ENCODE assay signal across 28 cellular contexts in genomic region chr1:202923533-202923932, GRCh38. TPM values are rescaled to one million over a fixed set of nuclear protein-coding genes. Genes with fewer than 3 reads are reported as not detected.
DNase-seq lines count a peak whose midpoint lies in the region; ATAC-seq and TF ChIP-seq lines count a peak whose summit lies in the region.
"Had no signal": no experiment of that assay in that cellular context is flagged by ENCODE, and none has a peak within 500 bp of the region (broad histone marks: within the 10 kb centered on the region; RNA-seq: fewer than 3 reads in every experiment).

No MANE protein-coding gene starts in this region.

- H4K20me1 ChIP-seq in BLaER1 (no peaks in the 10 kb centered on the region), DOHH2 (ENCODE audit: control insufficient read depth, insufficient read depth, low read depth, low read length) (no peaks in the 10 kb centered on the region), OCI-LY7 (ENCODE audit: insufficient read depth, low read length) (no peaks in the 10 kb centered on the region)

- no TSS peak for BruUV-seq in OCI-LY7 (replicated peaks; lab: Mats Ljungman, UMichigan)

- H3K79me2 ChIP-seq in DOHH2 (ENCODE audit: control insufficient read depth, low read length) (peaks cover 51% of the 10 kb centered on the region), OCI-LY7 (ENCODE audit: insufficient read depth, low read depth, low read length) (peaks cover 54% of the 10 kb centered on the region; the same call in 1 of the 2 replicates)

- H3K9me3 ChIP-seq in BLaER1 (no peaks in the 10 kb centered on the region), DOHH2 (ENCODE audit: control insufficient read depth, insufficient read depth, low read length) (no peaks in the 10 kb centered on the region), OCI-LY7 (ENCODE audit: low read length) (no peaks in the 10 kb centered on the region), vagina (no peaks in the 10 kb centered on the region)
- H3K9me3 ChIP-seq: BE2C, body of pancreas had no signal

- H3K4me2 ChIP-seq in BLaER1 (0 out of 2 replicates have a peak overlapping the region, but pooled peaks have one; percentile 11), DOHH2 (ENCODE audit: low read length) (peak overlapping the region; percentile 46), OCI-LY7 (ENCODE audit: low read length) (peak overlapping the region; percentile 66)

- H3K9ac ChIP-seq in BLaER1, result peak overlapping the region; percentile 0; the same call in 1 of the 2 replicates

- H3K27me3 ChIP-seq in BLaER1 (no peaks in the 10 kb centered on the region), DOHH2 (ENCODE audit: control insufficient read depth, low read length) (no peaks in the 10 kb centered on the region), vagina (no peaks in the 10 kb centered on the region)
- H3K27me3 ChIP-seq: BE2C, body of pancreas had no signal

- H3K4me1 ChIP-seq in BLaER1 (peaks cover 27% of the 10 kb centered on the region), DOHH2 (ENCODE audit: control insufficient read depth, low read length) (peaks cover 37% of the 10 kb centered on the region), OCI-LY7 (ENCODE audit: insufficient read depth, low read length, poor library complexity, severe bottlenecking) (peaks cover 38% of the 10 kb centered on the region), vagina (peaks cover 8% of the 10 kb centered on the region)
- H3K4me1 ChIP-seq: BE2C had no signal

- H3K4me3 ChIP-seq in BLaER1 (no peak overlapping the region), DOHH2 (ENCODE audit: low read length) (peak overlapping the region; percentile 26), OCI-LY7 (ENCODE audit: low read depth, low read length, poor library complexity, severe bottlenecking) (peak overlapping the region; percentile 50), vagina (no peak overlapping the region)
- H3K4me3 ChIP-seq: body of pancreas, skin epidermis had no signal

- ATAC-seq in HG03378 (IDR thresholded peaks at IDR 0.05; ENCODE audit: unreplicated experiment), result no peak
- ATAC-seq: body of pancreas; left ventricle myocardium superior; naive thymus-derived CD4-positive, alpha-beta T cell; Right ventricle myocardium inferior; stimulated activated naive CD8-positive, alpha-beta T cell treated with anti-CD3 and anti-CD28 coated beads, Interleukin-15, amount 100 ng/mL, for 72 hours had no signal

- intact Hi-C loops in OCI-LY7 (cut with micrococcal nuclease; ENCODE audit: unreplicated experiment) (no loop called here), vagina (cut with DNase I) (no loop called here)

- DNase-seq in OCI-LY7 (ENCODE audit: low spot score), result no peak
- DNase-seq in epithelial cell of prostate (ENCODE audit: low read depth, low spot score), result no peak
- no peak for DNase-seq in glomerular visceral epithelial cell (ENCODE audit: extremely low spot score)
- DNase-seq in vagina (ENCODE audit: extremely low spot score in 2 of 2), result no peak
- DNase-seq: ACHN; activated CD4-positive, alpha-beta T cell treated with anti-CD3 and anti-CD28 coated beads for 48 hours; activated T-cell treated with anti-CD3 and anti-CD28 coated beads, Interleukin-2, amount 50 U/mL, for 1 hour; BE2C; body of pancreas; DMS79; HCEC 1CT; islet precursor cell; KG1; left ventricle myocardium superior; naive thymus-derived CD4-positive, alpha-beta T cell; NCI-H187; NCI-H226; NCI-H82; OCI-M1; retina; stimulated activated naive CD8-positive, alpha-beta T cell treated with anti-CD3 and anti-CD28 coated beads, Interleukin-15, amount 100 ng/mL, for 72 hours; T-helper 9 cell had no signal

- POLR2A ChIA-PET in OCI-LY7 (lab: Charles Lee), result interaction anchor here (0.6 kb wide), 3 partner anchors 22 to 1867 kb away, joined by 3 read pairs; no protein-coding TSS in a partner anchor

- H3K27ac ChIP-seq in BLaER1 (no peak overlapping the region), DOHH2 (ENCODE audit: low read depth, low read length) (no peak overlapping the region), OCI-LY7 (ENCODE audit: low read depth, low read length, poor library complexity, severe bottlenecking) (peak overlapping the region; percentile 43), epithelial cell of prostate (peak overlapping the region; percentile 11), vagina (no peak overlapping the region)
- H3K27ac ChIP-seq: body of pancreas, VCaP had no signal

- H3K9me2 ChIP-seq in DOHH2 (replicated peaks; ENCODE audit: control insufficient read depth, low read length) (no peaks in the 10 kb centered on the region), OCI-LY7 (ENCODE audit: insufficient read depth, low read length) (no peaks in the 10 kb centered on the region)

- CTCF ChIA-PET in OCI-LY7 (lab: Charles Lee; ENCODE audit: unreplicated experiment), result no interaction called here

- no peak overlapping the region for H2AFZ ChIP-seq in OCI-LY7 (ENCODE audit: low read length)

- TF ChIP-seq CTCF in DOHH2 (IDR thresholded peaks at IDR 0.05; ENCODE audit: low read depth, low read length, poor library complexity, severe bottlenecking) (no peak), OCI-LY7 (conservative IDR thresholded peaks at IDR 0.05; ENCODE audit: low read length) (no peak), vagina (IDR thresholded peaks at IDR 0.05) (no peak)

- no peak for TF ChIP-seq POLR2A in vagina (IDR thresholded peaks at IDR 0.05)

- 0 out of 2 replicates have a peak, but pooled peaks cover 4% of the 10 kb centered on the region for H3F3A ChIP-seq in DOHH2 (ENCODE audit: control insufficient read depth, insufficient read depth)

- H3K36me3 ChIP-seq in BLaER1 (peaks cover 42% of the 10 kb centered on the region), DOHH2 (ENCODE audit: control insufficient read depth, low read length) (peaks cover 47% of the 10 kb centered on the region), OCI-LY7 (ENCODE audit: insufficient read depth, low read length) (peaks cover 51% of the 10 kb centered on the region), vagina (peaks cover 0 to 5% of the 10 kb centered on the region in 2 donors)

RNA-seq across cellular contexts. Expression of gene KLHL12, which starts 3.5 kb away (rescaled TPM):
- total RNA-seq in OCI-LY7 (2014; rRNA removed; shearing (Covaris generic)), result 33.9 and 35.7 TPM in 2 replicates
- total RNA-seq in OCI-LY7 (2022) (46.2 and 46.5 TPM in 2 replicates), vagina (19.6 TPM)

RNA-seq across cellular contexts. Expression of gene ADIPOR1, which starts 34.6 kb away (rescaled TPM):
- 49.4 and 55.2 TPM in 2 replicates for total RNA-seq in OCI-LY7 (2014; rRNA removed; shearing (Covaris generic))
- total RNA-seq in OCI-LY7 (2022), result 55.0 and 57.4 TPM in 2 replicates
- 84.0 TPM for total RNA-seq in vagina

RNA-seq across cellular contexts. Expression of gene RABIF, which starts 34.6 kb away (rescaled TPM):
- total RNA-seq in OCI-LY7 (2014; rRNA removed; shearing (Covaris generic)), result 5.2 and 7.8 TPM in 2 replicates
- total RNA-seq in OCI-LY7 (2022), result 7.8 and 8.8 TPM in 2 replicates
- total RNA-seq in vagina, result 7.4 TPM

RNA-seq across cellular contexts. Expression of gene CYB5R1, which starts 43.5 kb away (rescaled TPM):
- total RNA-seq in OCI-LY7 (2014; rRNA removed; shearing (Covaris generic)), result 12.8 and 14.5 TPM in 2 replicates
- total RNA-seq in OCI-LY7 (2022) (19.3 and 22.2 TPM in 2 replicates), vagina (61.4 TPM)

Comparison
In these comparisons a context has a peak if more than half of its experiments do, and no peak if none do; other contexts are left out.
1. H3K27ac ChIP-seq: peak in OCI-LY7 (single experiment) and epithelial cell of prostate (single experiment); none in BLaER1 (single experiment), DOHH2 (single experiment) and vagina (single experiment).
2. H3K4me2 ChIP-seq: peak in every context shown above with its lines; median percentile 66 in OCI-LY7; 46 in DOHH2; 11 in BLaER1.
3. H3K4me3 ChIP-seq: peak in DOHH2 (single experiment) and OCI-LY7 (single experiment); none in BLaER1 (single experiment) and vagina (0 of 2).